ENCODE assay signal across 8 cellular contexts in the genomic region with DNA sequence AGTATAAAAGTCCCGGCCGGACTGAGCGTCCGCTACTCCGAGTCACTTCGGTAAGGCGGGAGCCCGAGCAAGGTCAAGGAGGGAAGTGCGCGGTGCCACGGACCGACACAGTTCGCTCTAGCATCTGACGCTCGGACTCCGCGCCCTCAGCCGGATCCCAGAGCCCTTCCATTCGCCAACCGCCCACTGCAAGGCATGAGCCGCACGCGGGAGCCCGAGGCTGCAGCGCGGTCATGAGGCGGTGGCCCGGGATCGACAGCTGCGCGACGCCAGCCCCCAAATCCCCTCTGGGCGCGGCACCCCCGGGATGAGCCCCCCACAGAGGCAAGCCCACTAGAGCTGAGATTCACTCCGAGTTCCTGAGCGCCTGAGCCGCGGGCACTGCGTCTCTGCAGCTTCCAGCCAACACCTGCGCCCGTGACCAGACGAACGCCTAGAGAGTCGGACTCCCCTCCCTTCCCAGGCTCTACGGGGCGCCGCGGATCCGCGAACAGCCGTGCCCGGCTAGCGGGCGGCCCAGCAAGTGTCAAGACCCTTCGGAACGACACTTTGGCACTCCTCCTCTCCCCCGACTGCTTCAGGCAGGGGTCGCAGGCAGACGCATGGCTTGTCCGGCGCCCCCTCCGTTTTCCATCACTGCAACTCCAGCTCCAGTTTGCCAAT. TPM values are rescaled to one million over a fixed set of nuclear protein-coding genes. Genes with fewer than 3 reads are reported as not detected.
DNase-seq lines count a peak whose midpoint lies in the region; ATAC-seq and TF ChIP-seq lines count a peak whose summit lies in the region.

No MANE protein-coding gene starts in this region.

- H2AFZ ChIP-seq in PC-3 (ENCODE audit: low read length) (peak overlapping the region; percentile 59), hepatocyte (peak overlapping the region; percentile 72)

- ATAC-seq in PC-3 (peak; percentile 25), HG03565 (IDR thresholded peaks at IDR 0.05; ENCODE audit: unreplicated experiment) (no peak)

- WGBS in hepatocyte (ENCODE audit: low lambda C conversion rate, missing lambda C conversion rate): 2% methylated on average over 51 of the region's 63 CpGs

- H3K36me3 ChIP-seq in PC-3 (ENCODE audit: low read depth, low read length) (no peaks in the 10 kb centered on the region), hepatocyte (replicated peaks; ENCODE audit: insufficient read depth, low read depth) (no peaks in the 10 kb centered on the region)

- no peak overlapping the region for H3K9ac ChIP-seq in PC-3 (ENCODE audit: low read length)

- POLR2A ChIA-PET in PC-3 (lab: Charles Lee; ENCODE audit: unreplicated experiment): no interaction called here

- peak; percentile 22 for DNase-seq in GM10266 (ENCODE audit: extremely low spot score)
- no peak for DNase-seq in PC-3
- peak; percentile 22 for DNase-seq in amniotic epithelial cell (ENCODE audit: low read depth)
- DNase-seq in hepatocyte (ENCODE audit: low spot score): peak; percentile 53
- DNase-seq in retina: peak; percentile 86
- DNase-seq in SHP77 treated with DMSO at 0.1 percent for 48 hours (lab: John Stamatoyannopoulos, UW): no peak
- DNase-seq in GM19238 (ENCODE audit: insufficient read length, low spot score): no peak

- TF ChIP-seq CTCF in GM10266 (IDR thresholded peaks at IDR 0.05; ENCODE audit: control insufficient read depth, insufficient read depth, low read depth, missing control alignments): no peak
- TF ChIP-seq CTCF in PC-3 (conservative IDR thresholded peaks at IDR 0.05; ENCODE audit: low read depth, low read length): no peak
- no peak for TF ChIP-seq CTCF in hepatocyte (IDR thresholded peaks at IDR 0.05; ENCODE audit: poor library complexity)

- no peaks in the 10 kb centered on the region for H3K9me3 ChIP-seq in PC-3 (ENCODE audit: low read length)
- no peaks in the 10 kb centered on the region for H3K9me3 ChIP-seq in hepatocyte (ENCODE audit: low read depth)

- CTCF ChIA-PET in PC-3 (lab: Charles Lee): no interaction called here

- peak overlapping the region; percentile 53; the same call in 1 of the 2 replicates for H3K4me3 ChIP-seq in PC-3 (ENCODE audit: low read length)
- H3K4me3 ChIP-seq in hepatocyte: peak overlapping the region; percentile 65

- no peaks in the 10 kb centered on the region for H3K79me2 ChIP-seq in PC-3 (ENCODE audit: low read length)
- no peaks in the 10 kb centered on the region for H3K79me2 ChIP-seq in hepatocyte

- H3F3A ChIP-seq in PC-3 (ENCODE audit: low read length, unreplicated experiment): no peaks in the 10 kb centered on the region

- H3K27ac ChIP-seq in PC-3 (ENCODE audit: low read length): no peak overlapping the region
- no peak overlapping the region for H3K27ac ChIP-seq in hepatocyte

- intact Hi-C loops in PC-3 (cut with micrococcal nuclease): no loop called here

- H4K20me1 ChIP-seq in PC-3 (ENCODE audit: low read length) (no peaks in the 10 kb centered on the region), hepatocyte (ENCODE audit: insufficient read depth, poor library complexity, severe bottlenecking) (no peaks in the 10 kb centered on the region)

- H3K27me3 ChIP-seq in PC-3 (ENCODE audit: low read length): peaks cover 82% of the 10 kb centered on the region
- peaks cover 75% of the 10 kb centered on the region for H3K27me3 ChIP-seq in hepatocyte

- H3K9me2 ChIP-seq in PC-3 (replicated peaks; ENCODE audit: low read length) (no peaks in the 10 kb centered on the region), hepatocyte (replicated peaks; ENCODE audit: insufficient read depth) (no peaks in the 10 kb centered on the region)

- BruUV-seq in PC-3 (replicated peaks; lab: Mats Ljungman, UMichigan): no TSS peak

- H3K4me1 ChIP-seq in PC-3 (ENCODE audit: insufficient read depth, low read length): peaks cover 12% of the 10 kb centered on the region; the same call in 1 of the 2 replicates
- H3K4me1 ChIP-seq in hepatocyte (ENCODE audit: insufficient read depth): peaks cover 16% of the 10 kb centered on the region

- peak overlapping the region; percentile 78 for H3K4me2 ChIP-seq in PC-3 (ENCODE audit: low read length)
- peak overlapping the region; percentile 100 for H3K4me2 ChIP-seq in hepatocyte

RNA-seq across cellular contexts. Expression of a gene that starts 0.7 kb away (rescaled TPM):
- not detected in 2 replicates for total RNA-seq in PC-3 (2014; rRNA removed)
- total RNA-seq in hepatocyte: 1.4 and 1.7 TPM in 2 replicates
- 0.76 and 1.7 TPM in 2 replicates for polyA plus RNA-seq in hepatocyte

Comparison
In these comparisons a context has a peak if more than half of its experiments do, and no peak if none do; other contexts are left out.
1. DNase-seq: peak in GM10266 (single experiment), amniotic epithelial cell (single experiment), hepatocyte (single experiment) and retina (single experiment); none in PC-3 (single experiment), SHP77 treated with DMSO at 0.1 percent for 48 hours (single experiment) and GM19238 (single experiment).